Comparison of ENCODE assay signal across 10 cellular contexts in genomic region chr9:16828335-16829281, GRCh38. TPM values are rescaled to one million over a fixed set of nuclear protein-coding genes. Genes with fewer than 3 reads are reported as not detected.
DNase-seq lines count a peak whose midpoint lies in the region; ATAC-seq, FAIRE-seq and TF ChIP-seq lines count a peak whose summit lies in the region.
"Had no signal": no experiment of that assay in that cellular context is flagged by ENCODE, and none has a peak within 500 bp of the region (broad histone marks: within the 10 kb centered on the region; RNA-seq: fewer than 3 reads in every experiment).

No MANE protein-coding gene starts in this region.

- no peak for TF ChIP-seq EP300 in neural cell (conservative IDR thresholded peaks at IDR 0.05; ENCODE audit: poor library complexity, severe bottlenecking)

- no peak for ATAC-seq in HG03565 (IDR thresholded peaks at IDR 0.05; ENCODE audit: unreplicated experiment)

- H3K9me2 ChIP-seq in neural cell (ENCODE audit: insufficient read depth, low read length) = no peaks in the 10 kb centered on the region

- no peaks in the 10 kb centered on the region for H3K79me2 ChIP-seq in neural cell (replicated peaks; ENCODE audit: insufficient read depth, low read length)

- no peak overlapping the region for H3K27ac ChIP-seq in neural cell (ENCODE audit: low read length)
- no peak overlapping the region for H3K27ac ChIP-seq in effector memory CD4-positive, alpha-beta T cell (ENCODE audit: insufficient read depth, low read length, poor library complexity, severe bottlenecking)

- H3K9ac ChIP-seq in neural cell (ENCODE audit: low read length) = no peak overlapping the region

- no peaks in the 10 kb centered on the region for H3K9me3 ChIP-seq in neural cell (ENCODE audit: low read length)
- H3K9me3 ChIP-seq in effector memory CD4-positive, alpha-beta T cell (ENCODE audit: control insufficient read depth, low read length) = no peaks in the 10 kb centered on the region

- H3K4me1 ChIP-seq in effector memory CD4-positive, alpha-beta T cell (ENCODE audit: control insufficient read depth, insufficient read depth, low read length, poor library complexity, severe bottlenecking) = no peaks in the 10 kb centered on the region

- peak; percentile 65 for FAIRE-seq in RCC 7860 (lab: Jason Lieb, UNC)

- no peaks in the 10 kb centered on the region for H3F3A ChIP-seq in neural cell (ENCODE audit: insufficient read depth, low read length, poor library complexity, severe bottlenecking)

- peak overlapping the region; percentile 21 for H3K4me2 ChIP-seq in neural cell (ENCODE audit: low read length)

- peak overlapping the region; percentile 24 to 41 for H3K4me3 ChIP-seq in foreskin fibroblast (ENCODE audit: low read depth in 1 of 2, low read length in 2 of 2)
- peak overlapping the region; percentile 52 for H3K4me3 ChIP-seq in neural cell (ENCODE audit: low read length)
- no peak overlapping the region for H3K4me3 ChIP-seq in effector memory CD4-positive, alpha-beta T cell (ENCODE audit: insufficient read depth, low read depth, low read length, poor library complexity, severe bottlenecking)
- H3K4me3 ChIP-seq: lung had no signal

- no peaks in the 10 kb centered on the region for H3K36me3 ChIP-seq in neural cell (ENCODE audit: insufficient read depth, low read length)
- H3K36me3 ChIP-seq in effector memory CD4-positive, alpha-beta T cell (ENCODE audit: control insufficient read depth, insufficient read depth, low read length) = no peaks in the 10 kb centered on the region

- H2AFZ ChIP-seq in neural cell (ENCODE audit: low read depth, low read length) = no peak overlapping the region

- H3K27me3 ChIP-seq in neural cell (ENCODE audit: insufficient read depth, low read depth, low read length) = no peaks in the 10 kb centered on the region
- no peaks in the 10 kb centered on the region for H3K27me3 ChIP-seq in effector memory CD4-positive, alpha-beta T cell (replicated peaks; ENCODE audit: control insufficient read depth, insufficient read depth, low read length, poor library complexity, severe bottlenecking)

- DNase-seq in AG20443 (ENCODE audit: low spot score) (peak; percentile 59), RCC 7860 (ENCODE audit: low spot score) (peak; percentile 61), foreskin fibroblast (peak; percentile 80 to 81), ureter (ENCODE audit: low spot score) (no peak)
- no peak for DNase-seq in activated effector memory CD4-positive, alpha-beta T cell treated with Interleukin-2 at 50 U/mL for 16 hours
- DNase-seq in effector memory CD4-positive, alpha-beta T cell = no peak
- DNase-seq: activated CD4-positive, alpha-beta T cell treated with anti-CD3 and anti-CD28 coated beads, Interleukin-2, amount 10 ng/mL, durations not matched to agents 7 days and 5 days had no signal

- TF ChIP-seq RAD21 in neural cell (conservative IDR thresholded peaks at IDR 0.05) = peak; percentile 28

- no peaks in the 10 kb centered on the region for H4K20me1 ChIP-seq in neural cell (ENCODE audit: insufficient read depth)

- no peak for TF ChIP-seq CTCF in foreskin fibroblast (IDR thresholded peaks at IDR 0.05; ENCODE audit: low read depth, low read length)
- no peak for TF ChIP-seq CTCF in neural cell (IDR thresholded peaks at IDR 0.05; ENCODE audit: poor library complexity, severe bottlenecking)

TF ChIP-seq in neural cell, 6 proteins besides CTCF, POLR2A, EP300 and RAD21:
- TF ChIP-seq POLR2AphosphoS5 (IDR thresholded peaks at IDR 0.05) = no peak
- no peak for TF ChIP-seq EZH2 (IDR thresholded peaks at IDR 0.05; ENCODE audit: borderline replicate concordance, insufficient read depth, low read length, poor library complexity, severe bottlenecking)
- TF ChIP-seq MXI1 (conservative IDR thresholded peaks at IDR 0.05; ENCODE audit: poor library complexity, severe bottlenecking) = no peak
- no peak for TF ChIP-seq REST (IDR thresholded peaks at IDR 0.05; ENCODE audit: borderline replicate concordance)
- TF ChIP-seq SMC3 (conservative IDR thresholded peaks at IDR 0.05; ENCODE audit: poor library complexity) = no peak
- no peak for TF ChIP-seq TAF1 (IDR thresholded peaks at IDR 0.05; ENCODE audit: low read depth)

RNA-seq across cellular contexts. Expression of gene BNC2, which starts 41.9 kb away (rescaled TPM):
- polyA plus RNA-seq in neural cell = 1.2 and 1.3 TPM in 2 replicates
- polyA minus RNA-seq in neural cell = 4.9 and 8.1 TPM in 2 replicates
- total RNA-seq in ureter = 21.5 TPM
- total RNA-seq: activated CD4-positive, alpha-beta T cell treated with anti-CD3 and anti-CD28 coated beads, Interleukin-2, amount 10 ng/mL, durations not matched to agents 7 days and 5 days had no signal

Comparison
In these comparisons a context has a peak if more than half of its experiments do, and no peak if none do; other contexts are left out.
1. DNase-seq: peak in AG20443 (single experiment), RCC 7860 (single experiment) and foreskin fibroblast (2 of 2); none in activated effector memory CD4-positive, alpha-beta T cell treated with Interleukin-2 at 50 U/mL for 16 hours (single experiment), ureter (single experiment) and effector memory CD4-positive, alpha-beta T cell (0 of 3).